ENCODE assay signal across 22 cellular contexts in the genomic region with DNA sequence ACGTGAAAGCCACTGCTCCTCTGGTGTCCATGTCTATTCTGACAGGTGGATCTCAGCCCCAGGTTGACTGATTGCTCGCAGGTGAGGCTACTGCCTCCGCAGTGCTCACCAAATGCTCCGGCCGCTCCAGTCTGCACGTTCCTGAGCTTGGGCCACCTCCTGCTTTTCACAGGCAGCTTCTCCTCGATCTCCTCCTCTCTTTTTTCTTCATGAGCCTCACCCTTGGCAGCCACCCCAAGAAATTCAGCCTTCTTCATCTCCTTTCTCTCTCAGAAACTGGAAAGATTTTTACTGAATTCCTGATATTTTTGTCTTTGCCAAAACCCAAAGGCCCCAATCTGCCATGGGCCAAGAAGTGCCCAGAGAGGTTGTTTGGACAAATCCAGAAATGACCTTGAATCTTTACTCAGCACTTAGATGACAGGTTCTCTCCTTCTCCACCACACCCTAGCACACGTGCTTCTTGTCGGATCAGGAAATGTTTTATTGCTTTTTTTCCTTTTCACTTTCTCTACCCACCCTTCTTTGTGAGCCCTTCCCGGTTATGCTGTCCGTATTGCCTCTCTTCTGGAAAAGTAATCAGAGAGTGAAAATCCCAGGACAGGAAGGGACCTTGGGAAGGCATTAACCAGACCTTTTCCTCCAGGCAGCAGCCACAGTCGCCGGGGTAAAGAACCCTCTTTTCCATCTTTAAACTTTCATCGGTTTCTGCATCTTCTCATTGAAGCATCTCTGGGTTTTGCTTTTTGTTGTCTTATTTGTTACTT.
DNase-seq lines count a peak whose midpoint lies in the region; ATAC-seq and TF ChIP-seq lines count a peak whose summit lies in the region.
"Had no signal": no experiment of that assay in that cellular context is flagged by ENCODE, and none has a peak within 500 bp of the region (broad histone marks: within the 10 kb centered on the region; RNA-seq: fewer than 3 reads in every experiment).

No MANE protein-coding gene starts in this region.

- intact Hi-C loops in heart right ventricle (cut with DNase I) (loop anchor here in 4 of 10 donors (5.0 to 10.0 kb wide), 3 partner anchors 83 to 520 kb away; no protein-coding TSS in a partner anchor), Right ventricle myocardium inferior (cut with DNase I) (no loop called here), vagina (cut with DNase I) (no loop called here)
- intact Hi-C loops in CD4-positive, alpha-beta memory T cell (cut with micrococcal nuclease): no loop called here

- H3K79me2 ChIP-seq in osteoblast (ENCODE audit: insufficient read depth, low read length): no peaks in the 10 kb centered on the region

- H3K4me3 ChIP-seq in heart right ventricle (no peak overlapping the region), skeletal muscle tissue (ENCODE audit: low read length in 3 of 3) (no peak overlapping the region), vagina (no peak overlapping the region), osteoblast (ENCODE audit: insufficient read depth, low read length) (no peak overlapping the region)
- H3K4me3 ChIP-seq in CD4-positive, alpha-beta memory T cell (ENCODE audit: low read length in 2 of 2): no peak overlapping the region
- H3K4me3 ChIP-seq: K562, MG63 had no signal

- no peak overlapping the region for H3K9ac ChIP-seq in skeletal muscle tissue (ENCODE audit: low read depth in 1 of 3, low read length in 3 of 3)

- peak overlapping the region in 6 of 10 donors; percentile 10 to 77 (median 22) for H3K27ac ChIP-seq in heart right ventricle
- H3K27ac ChIP-seq in skeletal muscle tissue (ENCODE audit: low read depth, low read length): peak overlapping the region; percentile 42
- H3K27ac ChIP-seq in vagina: peak overlapping the region; percentile 59
- H3K27ac ChIP-seq in CD4-positive, alpha-beta memory T cell (ENCODE audit: low read depth, low read length): no peak overlapping the region
- H3K27ac ChIP-seq in osteoblast (ENCODE audit: low read depth, low read length): no peak overlapping the region

- POLR2A ChIA-PET in CD4-positive, alpha-beta memory T cell (lab: Charles Lee; ENCODE audit: partially characterized antibody): no interaction called here

- no peaks in the 10 kb centered on the region for H3K36me3 ChIP-seq in heart right ventricle
- H3K36me3 ChIP-seq in skeletal muscle tissue (ENCODE audit: control insufficient read depth in 3 of 3, insufficient read depth in 3 of 3, low read length in 3 of 3): no peaks in the 10 kb centered on the region
- H3K36me3 ChIP-seq in vagina: no peaks in the 10 kb centered on the region
- no peaks in the 10 kb centered on the region for H3K36me3 ChIP-seq in CD4-positive, alpha-beta memory T cell (ENCODE audit: insufficient read depth, low read length)
- no peaks in the 10 kb centered on the region for H3K36me3 ChIP-seq in osteoblast (ENCODE audit: insufficient read depth, low read length)
- H3K36me3 ChIP-seq: MG63 had no signal

- peaks cover 56% of the 10 kb centered on the region for H3K4me1 Mint-ChIP-seq in nephron
- H3K4me1 Mint-ChIP-seq in CD4-positive, alpha-beta memory T cell: no peaks in the 10 kb centered on the region
- H3K4me1 Mint-ChIP-seq: CD8-positive, alpha-beta memory T cell had no signal

- ATAC-seq in heart right ventricle: peak in 6 of 8 donors; percentile 17 to 71 (median 35)
- ATAC-seq in Right ventricle myocardium inferior: no peak
- ATAC-seq: K562 had no signal

- CTCF ChIA-PET in CD4-positive, alpha-beta memory T cell (lab: Charles Lee; ENCODE audit: partially characterized antibody): no interaction called here

- TF ChIP-seq CTCF in heart right ventricle (IDR thresholded peaks at IDR 0.05) (no peak), nephron (IDR thresholded peaks at IDR 0.05; ENCODE audit: unreplicated experiment in 3 of 3) (no peak), vagina (IDR thresholded peaks at IDR 0.05) (no peak), osteoblast (IDR thresholded peaks at IDR 0.05; ENCODE audit: extremely low read depth, low read depth, low read length) (no peak)

- no peak for TF ChIP-seq POLR2A in vagina (IDR thresholded peaks at IDR 0.05)

- DNase-seq in heart right ventricle (no peak), Right ventricle myocardium inferior (ENCODE audit: missing footprints) (no peak), vagina (ENCODE audit: extremely low spot score in 2 of 2) (peak in 1 of 2 donors; percentile 79), osteoblast (ENCODE audit: insufficient read length, low spot score, missing footprints) (no peak)
- DNase-seq in CD4-positive, alpha-beta memory T cell: no peak
- DNase-seq: 8988T; AML-193; C1 segment of cervical spinal cord; Calu3; CD8-positive, alpha-beta memory T cell; DMS153; H7; MG63; NCI-H1417 treated with DMSO at 0.1 percent for 48 hours; NCI-H187 treated with DMSO at 0.1 percent for 48 hours; NCI-H2107; NCI-H446 treated with DMSO at 0.1 percent for 48 hours; NCI-H526 treated with DMSO at 0.1 percent for 48 hours; SHP77 had no signal

- H3K27me3 ChIP-seq in heart right ventricle: no peaks in the 10 kb centered on the region
- no peaks in the 10 kb centered on the region for H3K27me3 ChIP-seq in skeletal muscle tissue (ENCODE audit: control insufficient read depth in 3 of 3, insufficient read depth in 3 of 3, low read length in 3 of 3)
- no peaks in the 10 kb centered on the region for H3K27me3 ChIP-seq in vagina
- no peaks in the 10 kb centered on the region for H3K27me3 ChIP-seq in CD4-positive, alpha-beta memory T cell (ENCODE audit: insufficient read depth, low read length)
- peaks cover 22% of the 10 kb centered on the region for H3K27me3 ChIP-seq in osteoblast (ENCODE audit: insufficient read depth, low read length)
- H3K27me3 ChIP-seq: MG63 had no signal

- peak overlapping the region; percentile 35 to 89 (median 85) for H3K27ac Mint-ChIP-seq in nephron
- no peak overlapping the region for H3K27ac Mint-ChIP-seq in CD4-positive, alpha-beta memory T cell
- H3K27ac Mint-ChIP-seq: CD8-positive, alpha-beta memory T cell had no signal

- H3K4me2 ChIP-seq in osteoblast (ENCODE audit: insufficient read depth, low read length): no peak overlapping the region

- H4K20me1 ChIP-seq in osteoblast (ENCODE audit: insufficient read depth, low read length): no peaks in the 10 kb centered on the region

- no peaks in the 10 kb centered on the region for H3K9me3 ChIP-seq in heart right ventricle
- no peaks in the 10 kb centered on the region for H3K9me3 ChIP-seq in skeletal muscle tissue (ENCODE audit: control insufficient read depth in 3 of 3, low read length in 3 of 3)
- H3K9me3 ChIP-seq in vagina: no peaks in the 10 kb centered on the region
- no peaks in the 10 kb centered on the region for H3K9me3 ChIP-seq in CD4-positive, alpha-beta memory T cell (ENCODE audit: control insufficient read depth in 1 of 2, low read length in 2 of 2)
- H3K9me3 ChIP-seq in osteoblast (ENCODE audit: low read depth, low read length): no peaks in the 10 kb centered on the region
- H3K9me3 ChIP-seq: MG63 had no signal

- WGBS in heart right ventricle, 2 donors: 62 to 67% methylated on average over 14 of the region's 14 CpGs

- H3K27me3 Mint-ChIP-seq in nephron (ENCODE audit: low read depth): peaks cover 3% of the 10 kb centered on the region
- peaks cover 1 to 3% of the 10 kb centered on the region in 2 donors for H3K27me3 Mint-ChIP-seq in CD4-positive, alpha-beta memory T cell

- no peak overlapping the region for H2AFZ ChIP-seq in osteoblast (ENCODE audit: low read length)

- H3K4me1 ChIP-seq in heart right ventricle (peaks cover 0 to 40% (median 9%) of the 10 kb centered on the region in 9 donors), skeletal muscle tissue (ENCODE audit: control insufficient read depth in 3 of 3, insufficient read depth in 3 of 3, low read length in 3 of 3) (peaks cover 4 to 6% (median 5%) of the 10 kb centered on the region in 3 donors), vagina (peaks cover 14% of the 10 kb centered on the region), osteoblast (ENCODE audit: insufficient read depth, low read length) (no peaks in the 10 kb centered on the region)
- no peaks in the 10 kb centered on the region for H3K4me1 ChIP-seq in CD4-positive, alpha-beta memory T cell (ENCODE audit: insufficient read depth, low read length)

- H3K36me3 Mint-ChIP-seq in nephron (ENCODE audit: low read depth): no peaks in the 10 kb centered on the region
- no peaks in the 10 kb centered on the region for H3K36me3 Mint-ChIP-seq in CD4-positive, alpha-beta memory T cell
- H3K36me3 Mint-ChIP-seq: CD8-positive, alpha-beta memory T cell had no signal

- H3K9me3 Mint-ChIP-seq in nephron: peaks cover 3% of the 10 kb centered on the region
- peaks cover 0 to 5% (median 0%) of the 10 kb centered on the region in 8 donors for H3K9me3 Mint-ChIP-seq in CD4-positive, alpha-beta memory T cell

- H3K4me3 Mint-ChIP-seq in nephron: no peak overlapping the region
- H3K4me3 Mint-ChIP-seq in CD4-positive, alpha-beta memory T cell: no peak overlapping the region
- H3K4me3 Mint-ChIP-seq: CD8-positive, alpha-beta memory T cell had no signal

Comparison
In these comparisons a context has a peak if more than half of its experiments do, and no peak if none do; other contexts are left out.
1. H3K27ac ChIP-seq: peak in heart right ventricle (6 of 10), skeletal muscle tissue (single experiment) and vagina (single experiment); none in CD4-positive, alpha-beta memory T cell (single experiment) and osteoblast (single experiment).
2. H3K27ac Mint-ChIP-seq: peak in nephron (3 of 3); none in CD4-positive, alpha-beta memory T cell (0 of 7).